In the genomic region with DNA sequence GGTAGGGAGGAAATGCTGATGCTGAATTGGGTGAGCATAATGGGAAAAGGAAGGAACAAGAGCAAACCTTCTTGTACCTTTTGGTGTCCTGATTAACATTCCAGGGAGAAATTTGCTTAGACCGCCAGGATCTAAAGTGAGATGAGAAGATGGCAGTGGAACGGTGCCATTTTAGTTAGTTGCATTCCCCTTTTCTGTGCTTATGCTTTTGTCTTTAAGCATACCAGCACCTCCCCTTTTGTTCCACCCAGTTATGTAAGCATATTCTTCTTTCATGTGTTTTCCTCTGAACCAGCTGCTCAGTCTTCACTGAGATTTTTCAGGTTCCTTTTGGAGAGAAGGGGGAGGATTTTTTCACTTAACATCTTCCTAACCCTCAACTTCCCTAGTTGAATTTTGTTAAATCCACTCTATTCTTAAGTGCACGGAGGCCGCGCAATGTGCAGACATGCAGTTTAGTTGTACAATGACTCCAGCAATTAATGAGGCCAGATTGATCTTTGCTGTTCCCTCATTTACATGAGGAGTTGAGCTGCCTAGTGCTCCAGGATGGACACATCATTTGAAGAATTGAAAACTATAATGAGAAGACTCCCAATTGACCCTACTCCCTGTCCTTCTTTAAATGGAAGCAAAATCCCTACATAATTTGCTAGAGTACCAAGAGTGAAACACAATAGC, we compare ENCODE assay signal across 13 cellular contexts.
DNase-seq lines count a peak whose midpoint lies in the region; ATAC-seq and TF ChIP-seq lines count a peak whose summit lies in the region.
"Had no signal": no experiment of that assay in that cellular context is flagged by ENCODE, and none has a peak within 500 bp of the region (broad histone marks: within the 10 kb centered on the region; RNA-seq: fewer than 3 reads in every experiment).

No MANE protein-coding gene starts in this region.

- intact Hi-C loops in heart left ventricle (cut with DNase I) (loop anchor here in 6 of 10 donors (2.0 to 10.0 kb wide), 6 partner anchors 51 to 247 kb away; no protein-coding TSS in a partner anchor), right lobe of liver (cut with DNase I) (no loop called here)

- H3K4me1 ChIP-seq in cardiac muscle cell (ENCODE audit: low read depth) = peaks cover 45% of the 10 kb centered on the region
- H3K4me1 ChIP-seq in heart left ventricle = peaks cover 8 to 100% (median 87%) of the 10 kb centered on the region in 12 donors
- H3K4me1 ChIP-seq in right lobe of liver = peaks cover 0 to 77% (median 42%) of the 10 kb centered on the region in 4 donors

- H3K27me3 ChIP-seq in cardiac muscle cell = no peaks in the 10 kb centered on the region
- H3K27me3 ChIP-seq in heart left ventricle = no peaks in the 10 kb centered on the region
- no peaks in the 10 kb centered on the region for H3K27me3 ChIP-seq in right lobe of liver
- H3K27me3 ChIP-seq: Peyer's patch, upper lobe of left lung had no signal

- TF ChIP-seq POLR2A in heart left ventricle (IDR thresholded peaks at IDR 0.05) (no peak), right lobe of liver (IDR thresholded peaks at IDR 0.05) (no peak)

- H3K36me3 ChIP-seq in cardiac muscle cell = no peaks in the 10 kb centered on the region
- no peaks in the 10 kb centered on the region for H3K36me3 ChIP-seq in heart left ventricle
- no peaks in the 10 kb centered on the region for H3K36me3 ChIP-seq in right lobe of liver
- H3K36me3 ChIP-seq: lower lobe of right lung, Peyer's patch, upper lobe of left lung had no signal

- TF ChIP-seq CTCF in cardiac muscle cell (IDR thresholded peaks at IDR 0.05; ENCODE audit: low read depth, low read length) (no peak), heart left ventricle (IDR thresholded peaks at IDR 0.05) (no peak), right lobe of liver (IDR thresholded peaks at IDR 0.05) (no peak)

- no peak for ATAC-seq in heart left ventricle
- ATAC-seq in right lobe of liver = peak in 1 of 4 donors; percentile 1

- no peaks in the 10 kb centered on the region for H3K9me3 ChIP-seq in cardiac muscle cell (ENCODE audit: low read depth)
- no peaks in the 10 kb centered on the region for H3K9me3 ChIP-seq in heart left ventricle
- no peaks in the 10 kb centered on the region for H3K9me3 ChIP-seq in right lobe of liver
- H3K9me3 ChIP-seq: lower lobe of right lung, Peyer's patch, upper lobe of left lung had no signal

- 63 to 80% (median 70%) methylated on average over 5 of the region's 5 CpGs for WGBS in heart left ventricle, 4 donors
- 89% methylated on average over 5 of the region's 5 CpGs for WGBS in right lobe of liver (ENCODE audit: insufficient coverage, low coverage, low lambda C conversion rate, missing lambda C conversion rate)

- no peak for DNase-seq in cardiac muscle cell (ENCODE audit: low read depth in 1 of 2, low spot score in 1 of 2)
- no peak for DNase-seq in heart left ventricle
- DNase-seq in caudate nucleus (lab: John Stamatoyannopoulos, UW) = no peak
- DNase-seq in right lobe of liver = no peak
- DNase-seq in kidney glomerular epithelial cell (lab: John Stamatoyannopoulos, UW) = no peak
- DNase-seq in HK-2 (ENCODE audit: unreplicated experiment) = no peak
- no peak for DNase-seq in stimulated activated CD4-positive, alpha-beta T cell treated with anti-CD3 and anti-CD28 coated beads, Interleukin-4, amount 100 ng/mL, for 1 hour
- DNase-seq: activated effector memory CD4-positive, alpha-beta T cell treated with anti-CD3 and anti-CD28 coated beads, Interleukin-2, amount 50 U/mL, for 16 hours; H7; lower lobe of right lung; upper lobe of left lung had no signal

- H3K4me3 ChIP-seq in cardiac muscle cell = no peak overlapping the region
- H3K4me3 ChIP-seq in heart left ventricle = no peak overlapping the region
- no peak overlapping the region for H3K4me3 ChIP-seq in right lobe of liver
- H3K4me3 ChIP-seq: lower lobe of right lung, Peyer's patch, upper lobe of left lung had no signal

- H3K27ac ChIP-seq in cardiac muscle cell = peak overlapping the region; percentile 70
- peak overlapping the region in 6 of 12 donors; percentile 2 to 16 (median 8) for H3K27ac ChIP-seq in heart left ventricle
- peak overlapping the region; percentile 19 for H3K27ac ChIP-seq in caudate nucleus (ENCODE audit: low read depth, low read length)
- H3K27ac ChIP-seq in right lobe of liver = peak overlapping the region; percentile 1 to 67 (median 36)
- H3K27ac ChIP-seq in temporal lobe (ENCODE audit: low read depth, low read length) = peak overlapping the region; percentile 88
- H3K27ac ChIP-seq: lower lobe of right lung, Peyer's patch had no signal

Comparison
In these comparisons a context has a peak if more than half of its experiments do, and no peak if none do; other contexts are left out.
1. intact Hi-C loops: an anchor here in heart left ventricle (2.0 to 10.0 kb wide); none called in right lobe of liver.